Comparison of ENCODE assay signal across 19 cellular contexts in genomic region chr2:109265369-109265768, GRCh38.
"Had no signal": no experiment of that assay in that cellular context is flagged by ENCODE, and none has a peak within 500 bp of the region (broad histone marks: within the 10 kb centered on the region; RNA-seq: fewer than 3 reads in every experiment).

No MANE protein-coding gene starts in this region.

- H3K36me3 Mint-ChIP-seq: activated naive CD4-positive, alpha-beta T cell treated with anti-CD3 and anti-CD28 coated beads, Interleukin-2, amount 10 ng/mL, durations not matched to agents 7 days and 5 days; type B pancreatic cell had no signal

- H3K4me1 ChIP-seq: colonic mucosa had no signal

- H3K27ac ChIP-seq: brain microvascular endothelial cell, colonic mucosa, suprapubic skin had no signal

- H3K9me3 ChIP-seq: colonic mucosa, suprapubic skin had no signal

- H3K27me3 ChIP-seq: brain microvascular endothelial cell, colonic mucosa, suprapubic skin had no signal

- DNase-seq: activated CD4-positive, alpha-beta T cell treated with anti-CD3 and anti-CD28 coated beads, Interleukin-2, amount 50 U/mL, for 48 hours; activated naive CD4-positive, alpha-beta T cell treated with anti-CD3 and anti-CD28 coated beads, Interleukin-2, amount 10 ng/mL, durations not matched to agents 7 days and 5 days; activated naive CD8-positive, alpha-beta T cell treated with anti-CD3 and anti-CD28 coated beads, Interleukin-2, amount 50 U/mL, for 24 hours; central memory CD4-positive, alpha-beta T cell; colonic mucosa; hypothalamus; islet precursor cell; midbrain; nephron progenitor cell; retina; stimulated activated CD4-positive, alpha-beta T cell treated with anti-CD3 and anti-CD28 coated beads, Interleukin-15, amount 100 ng/mL, for 24 hours; stimulated activated CD4-positive, alpha-beta T cell treated with anti-CD3 and anti-CD28 coated beads, Interleukin-2, amount 100 ng/mL, for 48 hours; stimulated activated naive CD8-positive, alpha-beta T cell treated with anti-CD3 and anti-CD28 coated beads, Interleukin-15, amount 100 ng/mL, for 72 hours; SW 1271 had no signal

- H3K27ac Mint-ChIP-seq: activated naive CD4-positive, alpha-beta T cell treated with anti-CD3 and anti-CD28 coated beads, Interleukin-2, amount 10 ng/mL, durations not matched to agents 7 days and 5 days; activated naive CD8-positive, alpha-beta T cell treated with anti-CD3 and anti-CD28 coated beads, Interleukin-2, amount 50 U/mL, for 24 hours; activated T-helper 2 cell treated with anti-CD3 and anti-CD28 coated beads, Interferon-gamma antibody, Interleukin-2, Interleukin-4, amounts not matched to agents 10 μg/mL and 5 μg/mL and 100 μg/mL, durations not matched to agents 14 hours and 24 hours and 36 hours; nephron progenitor cell; type B pancreatic cell had no signal

- H3K27me3 Mint-ChIP-seq: stimulated activated naive CD8-positive, alpha-beta T cell treated with anti-CD3 and anti-CD28 coated beads, Interleukin-15, amount 100 ng/mL, for 72 hours; type B pancreatic cell had no signal

- H3K4me3 ChIP-seq: colonic mucosa, lung, suprapubic skin had no signal

- H3K4me1 Mint-ChIP-seq: activated naive CD4-positive, alpha-beta T cell treated with anti-CD3 and anti-CD28 coated beads, Interleukin-2, amount 10 ng/mL, durations not matched to agents 7 days and 5 days; activated naive CD8-positive, alpha-beta T cell treated with anti-CD3 and anti-CD28 coated beads, Interleukin-2, amount 50 U/mL, for 24 hours had no signal

- H3K9me3 Mint-ChIP-seq: activated naive CD4-positive, alpha-beta T cell treated with anti-CD3 and anti-CD28 coated beads, Interleukin-2, amount 10 ng/mL, durations not matched to agents 7 days and 5 days; activated naive CD8-positive, alpha-beta T cell treated with anti-CD3 and anti-CD28 coated beads, Interleukin-2, amount 50 U/mL, for 24 hours; activated T-helper 2 cell treated with anti-CD3 and anti-CD28 coated beads, Interferon-gamma antibody, Interleukin-2, Interleukin-4, amounts not matched to agents 10 μg/mL and 5 μg/mL and 100 μg/mL, durations not matched to agents 14 hours and 24 hours and 36 hours; nephron progenitor cell; stimulated activated naive CD8-positive, alpha-beta T cell treated with anti-CD3 and anti-CD28 coated beads, Interleukin-15, amount 100 ng/mL, for 72 hours; type B pancreatic cell had no signal

- H3K4me3 Mint-ChIP-seq: activated naive CD4-positive, alpha-beta T cell treated with anti-CD3 and anti-CD28 coated beads, Interleukin-2, amount 10 ng/mL, durations not matched to agents 7 days and 5 days; activated naive CD8-positive, alpha-beta T cell treated with anti-CD3 and anti-CD28 coated beads, Interleukin-2, amount 50 U/mL, for 24 hours; nephron progenitor cell; stimulated activated naive CD8-positive, alpha-beta T cell treated with anti-CD3 and anti-CD28 coated beads, Interleukin-15, amount 100 ng/mL, for 72 hours; type B pancreatic cell had no signal

- ATAC-seq: activated naive CD8-positive, alpha-beta T cell treated with anti-CD3 and anti-CD28 coated beads, Interleukin-2, amount 50 U/mL, for 24 hours; stimulated activated naive CD8-positive, alpha-beta T cell treated with anti-CD3 and anti-CD28 coated beads, Interleukin-15, amount 100 ng/mL, for 72 hours had no signal

- H3K36me3 ChIP-seq: brain microvascular endothelial cell, colonic mucosa, suprapubic skin had no signal
